In the genomic region with DNA sequence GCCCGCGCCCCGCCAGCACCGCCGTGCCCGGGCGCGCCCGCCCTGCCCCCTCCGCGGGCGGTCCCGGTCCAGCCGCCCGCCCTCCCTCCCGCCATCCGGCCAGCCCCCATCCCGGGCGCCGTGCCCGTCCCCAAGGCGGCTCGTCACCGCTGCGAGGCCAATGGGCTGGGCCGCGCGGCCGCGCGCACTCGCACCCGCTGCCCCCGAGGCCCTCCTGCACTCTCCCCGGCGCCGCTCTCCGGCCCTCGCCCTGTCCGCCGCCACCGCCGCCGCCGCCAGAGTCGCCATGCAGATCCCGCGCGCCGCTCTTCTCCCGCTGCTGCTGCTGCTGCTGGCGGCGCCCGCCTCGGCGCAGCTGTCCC, we compare ENCODE assay signal across 8 cellular contexts. TPM values are rescaled to one million over a fixed set of nuclear protein-coding genes. Genes with fewer than 3 reads are reported as not detected.
A peak's percentile ranks its signal among the peaks of the same experiment; 100 is the strongest.
DNase-seq lines count a peak whose midpoint lies in the region; ATAC-seq and TF ChIP-seq lines count a peak whose summit lies in the region.

A gene (plus strand): TSS at position 187 of the 362 bp plus-strand sequence. CDS start 100 bp downstream, at position 287.

- no peaks in the 10 kb centered on the region for H4K20me1 ChIP-seq in OCI-LY7 (ENCODE audit: insufficient read depth, low read length)

- H3K4me3 ChIP-seq in retinal pigment epithelial cell (ENCODE audit: low read length) (peak within 1 kb of the TSS; percentile 61), OCI-LY7 (ENCODE audit: low read depth, low read length, poor library complexity, severe bottlenecking) (no peak within 1 kb of the TSS)

- no peak within 1 kb of the TSS for H2AFZ ChIP-seq in OCI-LY7 (ENCODE audit: low read length)

- POLR2A ChIA-PET in OCI-LY7 (lab: Charles Lee) = no interaction called here

- CTCF ChIA-PET in OCI-LY7 (lab: Charles Lee; ENCODE audit: unreplicated experiment) = no interaction called here

- ATAC-seq in HG02852 (IDR thresholded peaks at IDR 0.05; ENCODE audit: unreplicated experiment) = no peak

- intact Hi-C loops in OCI-LY7 (cut with micrococcal nuclease; ENCODE audit: unreplicated experiment) = no loop called here

- H3K79me2 ChIP-seq in OCI-LY7 (ENCODE audit: insufficient read depth, low read depth, low read length) = no peaks in the 10 kb centered on the region

- peak within 1 kb of the TSS; percentile 84 for H3K27ac ChIP-seq in caudate nucleus (ENCODE audit: low read depth, low read length)
- no peak within 1 kb of the TSS for H3K27ac ChIP-seq in OCI-LY7 (ENCODE audit: low read depth, low read length, poor library complexity, severe bottlenecking)

- no TSS peak for BruUV-seq in OCI-LY7 (replicated peaks; lab: Mats Ljungman, UMichigan)

- H3K36me3 ChIP-seq in OCI-LY7 (ENCODE audit: insufficient read depth, low read length) = no peaks in the 10 kb centered on the region

- no peaks in the 10 kb centered on the region for H3K4me1 ChIP-seq in OCI-LY7 (ENCODE audit: insufficient read depth, low read length, poor library complexity, severe bottlenecking)

- DNase-seq in C1 segment of cervical spinal cord (lab: John Stamatoyannopoulos, UW) = peak in 12 of 14 donors; percentile 62 to 96 (median 86)
- DNase-seq in LHCN-M2 (ENCODE audit: low read depth) = peak; percentile 84
- peak in 57 of 61 donors; percentile 33 to 90 (median 80) for DNase-seq in caudate nucleus (lab: John Stamatoyannopoulos, UW)
- DNase-seq in iPS-NIHi11 (ENCODE audit: low spot score) = peak; percentile 91
- no peak for DNase-seq in retinal pigment epithelial cell (ENCODE audit: low read depth)
- DNase-seq in NCI-H2107 treated with DMSO at 0.1 percent for 48 hours (lab: John Stamatoyannopoulos, UW; ENCODE audit: unreplicated experiment) = no peak
- DNase-seq in OCI-LY7 (ENCODE audit: low spot score) = no peak

- no peaks in the 10 kb centered on the region for H3K9me3 ChIP-seq in OCI-LY7 (ENCODE audit: low read length)

- TF ChIP-seq CTCF in retinal pigment epithelial cell (conservative IDR thresholded peaks at IDR 0.05; ENCODE audit: low read depth, low read length) (no peak), OCI-LY7 (conservative IDR thresholded peaks at IDR 0.05; ENCODE audit: low read length) (no peak)

- no peaks in the 10 kb centered on the region for H3K9me2 ChIP-seq in OCI-LY7 (ENCODE audit: insufficient read depth, low read length)

- H3K4me2 ChIP-seq in OCI-LY7 (ENCODE audit: low read length) = no peak within 1 kb of the TSS

RNA-seq across cellular contexts. Expression of the gene that starts here (rescaled TPM):
- total RNA-seq in LHCN-M2 (2014; rRNA removed) = 1,894 and 1,897 TPM in 2 replicates
- polyA plus RNA-seq in LHCN-M2 (2012) = 484 TPM
- not detected in 2 replicates for total RNA-seq in OCI-LY7 (2014; rRNA removed; shearing (Covaris generic))
- total RNA-seq in OCI-LY7 (2022) = not detected in 2 replicates

Comparison
In these comparisons a context has a peak if more than half of its experiments do, and no peak if none do; other contexts are left out.
1. RNA of the gene that starts here (total RNA-seq): 1,894 to 1,897 TPM in LHCN-M2; not detected in OCI-LY7; every median in the first group is over 1,000 times any median in the second.
2. DNase-seq: peak in C1 segment of cervical spinal cord (12 of 14), LHCN-M2 (single experiment), caudate nucleus (57 of 61) and iPS-NIHi11 (single experiment); none in retinal pigment epithelial cell (single experiment), NCI-H2107 treated with DMSO at 0.1 percent for 48 hours (single experiment) and OCI-LY7 (single experiment).